ENCODE assay signal across 8 cellular contexts in the genomic region with DNA sequence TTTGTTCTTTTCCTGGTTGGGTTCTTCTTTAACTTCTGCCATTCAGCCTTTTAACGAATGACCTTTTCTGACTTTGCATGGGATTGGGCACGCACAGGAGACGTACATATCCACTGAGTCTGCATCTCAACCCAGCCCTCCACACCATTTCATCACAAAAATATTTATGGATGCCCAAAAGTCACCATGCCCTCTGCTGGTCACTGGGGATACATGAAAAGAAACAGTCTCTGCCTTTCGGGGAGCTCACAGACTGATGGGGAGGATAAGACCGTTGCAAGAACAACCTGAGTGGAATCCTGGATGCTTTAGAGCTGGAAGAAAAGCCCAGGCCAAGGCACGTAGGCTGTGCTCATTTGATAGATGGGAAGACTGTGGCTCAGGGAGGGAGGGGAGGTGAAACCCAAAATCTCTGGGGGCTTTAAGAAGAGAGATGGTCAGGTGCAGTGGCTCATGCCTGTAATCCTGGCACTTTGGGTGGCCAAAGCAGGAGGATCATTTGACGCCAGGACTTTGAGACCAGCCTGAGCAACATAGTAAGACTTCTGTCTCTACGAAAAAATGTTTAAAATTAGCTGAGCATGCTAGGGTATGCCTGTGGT. TPM values are rescaled to one million over a fixed set of nuclear protein-coding genes. Genes with fewer than 3 reads are reported as not detected.
A peak's percentile ranks its signal among the peaks of the same experiment; 100 is the strongest.
DNase-seq lines count a peak whose midpoint lies in the region; ATAC-seq and TF ChIP-seq lines count a peak whose summit lies in the region.

No MANE protein-coding gene starts in this region.

- peaks cover 22% of the 10 kb centered on the region for H3K27me3 Mint-ChIP-seq in T-helper 17 cell
- H3K27me3 Mint-ChIP-seq in neural progenitor cell (ENCODE audit: insufficient read depth, low read depth) = peaks cover 4% of the 10 kb centered on the region

- H3K36me3 ChIP-seq in neural progenitor cell = no peaks in the 10 kb centered on the region

- DNase-seq in NCI-H82 (lab: John Stamatoyannopoulos, UW) (peak; percentile 61), NCI-H82 treated with DMSO at 0.1 percent for 48 hours (lab: John Stamatoyannopoulos, UW; ENCODE audit: unreplicated experiment) (no peak), Kasumi-1 (lab: John Stamatoyannopoulos, UW) (peak; percentile 61 to 76), T-helper 17 cell (no peak), fibroblast of gingiva (ENCODE audit: low read depth) (peak; percentile 47), neural progenitor cell (ENCODE audit: low spot score) (peak; percentile 61)

- peaks cover 4% of the 10 kb centered on the region for H3F3A ChIP-seq in neural progenitor cell (ENCODE audit: low read depth)

- ATAC-seq in T-helper 17 cell = peak; percentile 71
- ATAC-seq in GM21529 (IDR thresholded peaks at IDR 0.05; ENCODE audit: unreplicated experiment) = no peak
- ATAC-seq in HG03565 (IDR thresholded peaks at IDR 0.05; ENCODE audit: unreplicated experiment) = no peak

- H3K4me3 Mint-ChIP-seq in T-helper 17 cell = no peak overlapping the region
- H3K4me3 Mint-ChIP-seq in neural progenitor cell = no peak overlapping the region

- H3K36me3 Mint-ChIP-seq in T-helper 17 cell (ENCODE audit: low read depth) (peaks cover 4% of the 10 kb centered on the region), neural progenitor cell (no peaks in the 10 kb centered on the region)

- H3K4me3 ChIP-seq in neural progenitor cell = no peak overlapping the region

- no peak overlapping the region for H2AFZ ChIP-seq in neural progenitor cell (replicated peaks)

- no peak overlapping the region for H3K27ac Mint-ChIP-seq in T-helper 17 cell
- H3K27ac Mint-ChIP-seq in neural progenitor cell = no peak overlapping the region

- H3K9ac ChIP-seq in neural progenitor cell = no peak overlapping the region

- H3K4me1 Mint-ChIP-seq in T-helper 17 cell = peaks cover 9% of the 10 kb centered on the region
- peaks cover 3% of the 10 kb centered on the region for H3K4me1 Mint-ChIP-seq in neural progenitor cell

- H3K4me2 ChIP-seq in neural progenitor cell = no peak overlapping the region

- no peaks in the 10 kb centered on the region for H3K79me2 ChIP-seq in neural progenitor cell (ENCODE audit: low read depth)

- no peaks in the 10 kb centered on the region for H3K4me1 ChIP-seq in neural progenitor cell

- H3K27me3 ChIP-seq in neural progenitor cell = peaks cover 59% of the 10 kb centered on the region

- peak; percentile 76 for TF ChIP-seq CTCF in neural progenitor cell (IDR thresholded peaks at IDR 0.05)

- no peaks in the 10 kb centered on the region for H3K9me3 ChIP-seq in T-helper 17 cell (ENCODE audit: control insufficient read depth, low read length, poor library complexity, severe bottlenecking)
- no peaks in the 10 kb centered on the region for H3K9me3 ChIP-seq in neural progenitor cell (ENCODE audit: low read depth)

- H3K9me3 Mint-ChIP-seq in neural progenitor cell = no peaks in the 10 kb centered on the region

- H3K27ac ChIP-seq in neural progenitor cell = no peak overlapping the region

- peaks cover 3% of the 10 kb centered on the region for H4K20me1 ChIP-seq in neural progenitor cell (ENCODE audit: low read depth)

RNA-seq across cellular contexts. Expression of a gene that starts 7.9 kb away (rescaled TPM):
- total RNA-seq in T-helper 17 cell = 10 to 100 TPM; 36.4 to 43.4 TPM
- total RNA-seq in neural progenitor cell (ENCODE audit: low replicate concordance) = 1.3 TPM in 1 of 2 replicates, not detected in the other

RNA-seq across cellular contexts. Expression of a gene that starts 11.2 kb away (rescaled TPM):
- not detected for total RNA-seq in T-helper 17 cell
- total RNA-seq in neural progenitor cell (ENCODE audit: low replicate concordance) = not detected in 2 replicates

RNA-seq across cellular contexts. Expression of a gene that starts 25.1 kb away (rescaled TPM):
- 1 to 10 TPM; 1.9 to 8.7 TPM for total RNA-seq in T-helper 17 cell
- total RNA-seq in neural progenitor cell (ENCODE audit: low replicate concordance) = 1.9 and 2.4 TPM in 2 replicates

RNA-seq across cellular contexts. Expression of a gene that starts 32.0 kb away (rescaled TPM):
- total RNA-seq in T-helper 17 cell (not detected), neural progenitor cell (ENCODE audit: low replicate concordance) (not detected in 2 replicates)

RNA-seq across cellular contexts. Expression of a gene that starts 35.6 kb away (rescaled TPM):
- not detected for total RNA-seq in T-helper 17 cell
- not detected in 2 replicates for total RNA-seq in neural progenitor cell (ENCODE audit: low replicate concordance)

Comparison
In these comparisons a context has a peak if more than half of its experiments do, and no peak if none do; other contexts are left out.
1. DNase-seq: peak in NCI-H82 (single experiment), Kasumi-1 (2 of 2), fibroblast of gingiva (single experiment) and neural progenitor cell (single experiment); none in NCI-H82 treated with DMSO at 0.1 percent for 48 hours (single experiment) and T-helper 17 cell (0 of 3).
2. RNA of a gene that starts 7.9 kb away (total RNA-seq): 36.4 to 43.4 TPM in T-helper 17 cell; 1.3 TPM in neural progenitor cell; every median in the first group is over 10 times any median in the second.